27 cellular contexts compared by ENCODE assay signal in the genomic region with DNA sequence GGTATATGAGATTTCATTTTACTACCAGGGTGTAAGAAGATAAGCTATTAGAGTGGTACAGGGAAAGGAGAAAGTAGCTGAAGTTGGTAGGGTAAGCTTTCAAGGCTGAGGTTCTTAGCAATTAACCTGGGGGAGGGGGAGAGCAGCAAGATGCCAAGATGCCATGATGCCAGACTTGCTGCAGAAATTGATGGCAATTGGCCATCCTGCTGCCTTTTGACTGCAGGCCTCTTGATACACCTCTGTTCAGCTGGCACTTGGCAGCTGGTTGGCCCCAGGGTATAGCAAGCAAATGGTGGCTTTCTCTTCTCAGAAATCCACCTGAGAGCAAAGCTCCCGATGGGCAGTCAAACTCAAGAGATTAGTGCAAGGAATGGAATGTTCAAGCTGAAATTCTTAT.
"Had no signal": no experiment of that assay in that cellular context is flagged by ENCODE, and none has a peak within 500 bp of the region (broad histone marks: within the 10 kb centered on the region; RNA-seq: fewer than 3 reads in every experiment).

No MANE protein-coding gene starts in this region.

- H3K36me3 Mint-ChIP-seq: activated naive CD4-positive, alpha-beta T cell treated with anti-CD3 and anti-CD28 coated beads, Interleukin-2, amount 50 U/mL, for 24 hours; activated naive CD8-positive, alpha-beta T cell treated with anti-CD3 and anti-CD28 coated beads, Interleukin-2, amount 10 ng/mL, durations not matched to agents 7 days and 5 days had no signal

- H3K27me3 ChIP-seq: brain microvascular endothelial cell had no signal

- DNase-seq: activated CD4-positive, alpha-beta T cell treated with anti-CD3 and anti-CD28 coated beads, Interleukin-2, amount 10 ng/mL, durations not matched to agents 24 days and 14 days; activated CD4-positive, alpha-beta T cell treated with anti-CD3 and anti-CD28 coated beads, Interleukin-2, amount 50 U/mL, for 4 hours; activated CD8-positive, alpha-beta T cell treated with anti-CD3 and anti-CD28 coated beads for 36 hours; activated gamma-delta T cell; activated naive CD4-positive, alpha-beta T cell treated with Interleukin-2 at 50 U/mL for 16 hours; activated naive CD8-positive, alpha-beta T cell treated with anti-CD3 and anti-CD28 coated beads, Interleukin-2, amount 10 ng/mL, durations not matched to agents 7 days and 5 days; activated T-cell treated with anti-CD3 and anti-CD28 coated beads, Interleukin-2, amount 50 U/mL, for 1 hour; activated T-cell treated with anti-CD3 and anti-CD28 coated beads, Interleukin-2, amount 50 U/mL, for 72 hours; brain microvascular endothelial cell; NCI-H1092 treated with DMSO at 0.1 percent for 48 hours; NCI-H1417; NCI-H146; NCI-H187; NCI-H2029 treated with DMSO at 0.1 percent for 48 hours; NCI-H2107; NCI-H226; NCI-H524; PC-9; SHP77; SJCRH30; T1000; WERI-Rb-1 had no signal

- H3K9me3 ChIP-seq: SJCRH30 had no signal

- H3K27ac Mint-ChIP-seq: activated CD4-positive, alpha-beta T cell treated with anti-CD3 and anti-CD28 coated beads, Interleukin-2, amount 10 ng/mL, durations not matched to agents 24 days and 14 days; activated CD8-positive, alpha-beta T cell treated with anti-CD3 and anti-CD28 coated beads for 36 hours; activated naive CD4-positive, alpha-beta T cell treated with anti-CD3 and anti-CD28 coated beads, Interleukin-2, amount 50 U/mL, for 24 hours; activated naive CD8-positive, alpha-beta T cell treated with anti-CD3 and anti-CD28 coated beads, Interleukin-2, amount 10 ng/mL, durations not matched to agents 7 days and 5 days; activated T-cell treated with anti-CD3 and anti-CD28 coated beads, Interleukin-2, amount 50 U/mL, for 72 hours; activated T-helper 17 cell treated with anti-CD3 and anti-CD28 coated beads, Interleukin-2, amount 50 U/mL, for 72 hours had no signal

- H3K4me1 ChIP-seq: SJCRH30 had no signal

- H3K9me3 Mint-ChIP-seq: activated CD4-positive, alpha-beta T cell treated with anti-CD3 and anti-CD28 coated beads, Interleukin-2, amount 10 ng/mL, durations not matched to agents 24 days and 14 days; activated CD8-positive, alpha-beta T cell treated with anti-CD3 and anti-CD28 coated beads for 36 hours; activated naive CD4-positive, alpha-beta T cell treated with anti-CD3 and anti-CD28 coated beads, Interleukin-2, amount 50 U/mL, for 24 hours; activated naive CD8-positive, alpha-beta T cell treated with anti-CD3 and anti-CD28 coated beads, Interleukin-2, amount 10 ng/mL, durations not matched to agents 7 days and 5 days; activated T-cell treated with anti-CD3 and anti-CD28 coated beads, Interleukin-2, amount 50 U/mL, for 72 hours; activated T-helper 17 cell treated with anti-CD3 and anti-CD28 coated beads, Interleukin-2, amount 50 U/mL, for 72 hours; central memory CD8-positive, alpha-beta T cell had no signal

- ATAC-seq: activated CD8-positive, alpha-beta T cell treated with anti-CD3 and anti-CD28 coated beads for 36 hours; activated T-cell treated with anti-CD3 and anti-CD28 coated beads, Interleukin-2, amount 50 U/mL, for 72 hours; activated T-helper 17 cell treated with anti-CD3 and anti-CD28 coated beads, Interleukin-2, amount 50 U/mL, for 72 hours had no signal

- H3K36me3 ChIP-seq: brain microvascular endothelial cell, SJCRH30, WERI-Rb-1 had no signal

- H3K27ac ChIP-seq: brain microvascular endothelial cell, PC-9, RWPE1, SJCRH30, SK-N-MC, WERI-Rb-1 had no signal

- H3K4me1 Mint-ChIP-seq: activated CD4-positive, alpha-beta T cell treated with anti-CD3 and anti-CD28 coated beads, Interleukin-2, amount 10 ng/mL, durations not matched to agents 24 days and 14 days; activated naive CD4-positive, alpha-beta T cell treated with anti-CD3 and anti-CD28 coated beads, Interleukin-2, amount 50 U/mL, for 24 hours; activated naive CD8-positive, alpha-beta T cell treated with anti-CD3 and anti-CD28 coated beads, Interleukin-2, amount 10 ng/mL, durations not matched to agents 7 days and 5 days; activated T-helper 17 cell treated with anti-CD3 and anti-CD28 coated beads, Interleukin-2, amount 50 U/mL, for 72 hours; central memory CD8-positive, alpha-beta T cell had no signal

- H3K4me3 ChIP-seq: PC-9, SJCRH30, SK-N-MC had no signal

- H3K4me3 Mint-ChIP-seq: activated CD4-positive, alpha-beta T cell treated with anti-CD3 and anti-CD28 coated beads, Interleukin-2, amount 10 ng/mL, durations not matched to agents 24 days and 14 days; activated CD8-positive, alpha-beta T cell treated with anti-CD3 and anti-CD28 coated beads for 36 hours; activated naive CD4-positive, alpha-beta T cell treated with anti-CD3 and anti-CD28 coated beads, Interleukin-2, amount 50 U/mL, for 24 hours; activated naive CD8-positive, alpha-beta T cell treated with anti-CD3 and anti-CD28 coated beads, Interleukin-2, amount 10 ng/mL, durations not matched to agents 7 days and 5 days; activated T-cell treated with anti-CD3 and anti-CD28 coated beads, Interleukin-2, amount 50 U/mL, for 72 hours; activated T-helper 17 cell treated with anti-CD3 and anti-CD28 coated beads, Interleukin-2, amount 50 U/mL, for 72 hours; central memory CD8-positive, alpha-beta T cell had no signal
